1 cellular context compared by ENCODE assay signal in genomic region chr18:5787936-5788335, GRCh38.
TF ChIP-seq lines count a peak whose summit lies in the region.

No MANE protein-coding gene starts in this region.

TF ChIP-seq in HepG2, 621 proteins besides CTCF, POLR2A, EP300 and RAD21 (continued from another document):
- peak; percentile 29; the same call in 1 of the 2 replicates for TF ChIP-seq ARID5B (CRISPR knock-in tag; IDR thresholded peaks at IDR 0.05)
- no peak for TF ChIP-seq SOX6 (IDR thresholded peaks at IDR 0.05)
- peak; percentile 73 for TF ChIP-seq SOX6 (CRISPR knock-in tag; IDR thresholded peaks at IDR 0.05)
- TF ChIP-seq BCL6 (CRISPR knock-in tag; IDR thresholded peaks at IDR 0.05), result peak; percentile 33; the same call in 1 of the 2 replicates
- no peak for TF ChIP-seq KLF16 (CRISPR knock-in tag; IDR thresholded peaks at IDR 0.05)
- TF ChIP-seq FOXA3 (CRISPR knock-in tag; IDR thresholded peaks at IDR 0.05), result peak; percentile 49; the same call in 1 of the 2 replicates
- no peak for TF ChIP-seq MNT (IDR thresholded peaks at IDR 0.05)
- TF ChIP-seq ZBTB40 (IDR thresholded peaks at IDR 0.05), result peak; percentile 74
- TF ChIP-seq ZBTB40 (CRISPR knock-in tag; IDR thresholded peaks at IDR 0.05), result peak; percentile 97
- TF ChIP-seq THRA (CRISPR knock-in tag; IDR thresholded peaks at IDR 0.05; ENCODE audit: borderline replicate concordance), result peak; percentile 44; the same call in 1 of the 2 replicates
- no peak for TF ChIP-seq MTA1 (CRISPR knock-in tag; IDR thresholded peaks at IDR 0.05; ENCODE audit: borderline replicate concordance)
- TF ChIP-seq SIX4 (CRISPR knock-in tag; IDR thresholded peaks at IDR 0.05), result peak; percentile 57; the same call in 1 of the 2 replicates
- TF ChIP-seq NR2F6 (IDR thresholded peaks at IDR 0.05), result peak; percentile 66
- TF ChIP-seq NR2F6 (CRISPR knock-in tag; IDR thresholded peaks at IDR 0.05), result peak; percentile 66
- TF ChIP-seq RXRB (CRISPR knock-in tag; IDR thresholded peaks at IDR 0.05; ENCODE audit: borderline replicate concordance), result peak; percentile 39; the same call in 1 of the 2 replicates
- peak; percentile 61; the same call in 1 of the 2 replicates for TF ChIP-seq SIX1 (CRISPR knock-in tag; IDR thresholded peaks at IDR 0.05; ENCODE audit: borderline replicate concordance)
- TF ChIP-seq SOX13 (IDR thresholded peaks at IDR 0.05), result no peak
- TF ChIP-seq SOX13 (CRISPR knock-in tag; conservative IDR thresholded peaks at IDR 0.05 in 1 of 2, IDR thresholded peaks at IDR 0.05 in 1 of 2), result peak in 1 of 2 experiments; percentile 80; a peak in 2 of 4 replicates
